In the genomic region with DNA sequence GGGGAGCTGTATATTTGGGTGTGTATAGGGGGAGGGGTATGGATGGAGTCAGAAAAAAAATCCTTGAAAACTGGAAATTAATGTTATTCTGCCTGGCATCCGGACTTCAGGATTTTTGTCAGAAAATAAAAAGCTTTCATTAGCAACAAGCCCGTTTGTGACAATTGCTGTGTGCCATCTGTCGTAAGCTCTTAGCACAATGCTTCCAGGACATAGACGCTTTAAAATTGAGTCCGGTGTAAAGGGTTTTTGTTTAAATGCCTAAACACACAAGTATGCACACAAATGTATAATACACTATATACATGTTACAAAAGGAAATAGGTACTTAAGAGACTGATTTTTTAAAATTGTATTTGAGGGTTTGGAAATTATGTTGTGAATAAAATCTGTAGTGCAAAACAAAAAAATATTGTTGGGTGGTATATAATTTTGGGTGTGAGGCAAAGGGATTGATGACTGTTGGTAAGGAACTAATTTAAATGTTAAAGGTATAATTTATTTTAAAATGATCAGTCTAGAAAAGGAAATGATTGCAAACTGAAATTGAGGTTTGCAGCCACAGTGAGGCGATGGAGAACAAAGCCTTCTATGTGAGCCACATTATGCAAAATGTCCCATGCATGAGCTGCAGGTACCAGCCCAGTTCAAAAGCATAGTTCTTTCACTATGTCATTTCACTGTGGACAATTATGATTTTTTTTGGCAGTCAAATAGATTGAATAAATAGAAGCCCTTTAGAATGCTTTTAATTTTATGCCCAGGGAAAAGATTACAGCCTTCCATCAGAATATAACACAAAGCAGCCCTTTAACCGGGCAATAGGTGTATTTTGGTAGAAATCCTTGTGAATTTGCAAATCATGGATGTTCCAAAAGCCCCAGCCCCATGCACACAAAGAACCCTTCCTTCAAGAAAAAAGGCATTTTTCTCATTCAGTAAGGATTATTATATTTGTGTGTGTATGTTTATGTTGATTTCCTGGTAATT, we compare ENCODE assay signal across 8 cellular contexts. TPM values are rescaled to one million over a fixed set of nuclear protein-coding genes. Genes with fewer than 3 reads are reported as not detected.
DNase-seq lines count a peak whose midpoint lies in the region; ATAC-seq and TF ChIP-seq lines count a peak whose summit lies in the region.

No MANE protein-coding gene starts in this region.

- H3K27me3 ChIP-seq in HL-60 (ENCODE audit: insufficient read depth, poor library complexity, severe bottlenecking) = peaks cover 27% of the 10 kb centered on the region

- POLR2A ChIA-PET in activated CD4-positive, alpha-beta memory T cell treated with anti-CD3 and anti-CD28 coated beads, Interleukin-2, amount 10 ng/mL, durations not matched to agents 7 days and 5 days (lab: Charles Lee) = no interaction called here

- DNase-seq in AG09319 (ENCODE audit: extremely low read depth, low read depth) (no peak), HL-60 (ENCODE audit: low read depth in 1 of 2, low spot score in 1 of 2) (no peak), NCI-H774 (lab: John Stamatoyannopoulos, UW) (peak; percentile 59), choroid plexus epithelial cell (ENCODE audit: low read depth) (peak; percentile 80), mesothelial cell of epicardium (ENCODE audit: low spot score in 2 of 2, unreplicated experiment in 2 of 2) (no peak), omental fat pad (ENCODE audit: low spot score) (no peak)
- DNase-seq in activated CD4-positive, alpha-beta memory T cell treated with anti-CD3 and anti-CD28 coated beads, Interleukin-2, amount 10 ng/mL, durations not matched to agents 7 days and 5 days = no peak

- peak; percentile 52 for TF ChIP-seq CTCF in AG09319 (IDR thresholded peaks at IDR 0.05; ENCODE audit: low read depth, low read length)
- TF ChIP-seq CTCF in GM12874 (IDR thresholded peaks at IDR 0.05; ENCODE audit: insufficient read depth, low read depth, low read length) = peak; percentile 27; the same call in 1 of the 2 replicates
- TF ChIP-seq CTCF in HL-60 (IDR thresholded peaks at IDR 0.05; ENCODE audit: insufficient read depth, low read length) = peak; percentile 28
- peak; percentile 83 for TF ChIP-seq CTCF in choroid plexus epithelial cell (conservative IDR thresholded peaks at IDR 0.05; ENCODE audit: low read depth, low read length)
- no peak for TF ChIP-seq CTCF in mesothelial cell of epicardium (IDR thresholded peaks at IDR 0.05; ENCODE audit: unreplicated experiment)
- TF ChIP-seq CTCF in omental fat pad (IDR thresholded peaks at IDR 0.05) = no peak

- H3K9me3 Mint-ChIP-seq in mesothelial cell of epicardium = no peaks in the 10 kb centered on the region
- H3K9me3 Mint-ChIP-seq in activated CD4-positive, alpha-beta memory T cell treated with anti-CD3 and anti-CD28 coated beads, Interleukin-2, amount 10 ng/mL, durations not matched to agents 7 days and 5 days = no peaks in the 10 kb centered on the region

- H3K36me3 Mint-ChIP-seq in mesothelial cell of epicardium = no peaks in the 10 kb centered on the region
- H3K36me3 Mint-ChIP-seq in activated CD4-positive, alpha-beta memory T cell treated with anti-CD3 and anti-CD28 coated beads, Interleukin-2, amount 10 ng/mL, durations not matched to agents 7 days and 5 days (ENCODE audit: low read depth) = no peaks in the 10 kb centered on the region

- CTCF ChIA-PET in activated CD4-positive, alpha-beta memory T cell treated with anti-CD3 and anti-CD28 coated beads, Interleukin-2, amount 10 ng/mL, durations not matched to agents 7 days and 5 days (lab: Charles Lee) = interaction anchor here (0.7 to 1.1 kb wide), 3 partner anchors 57 to 991 kb away, joined by 3 to 4 read pairs (median 4); no protein-coding TSS in a partner anchor

- peak overlapping the region; percentile 83 for H3K4me3 Mint-ChIP-seq in mesothelial cell of epicardium
- no peak overlapping the region for H3K4me3 Mint-ChIP-seq in activated CD4-positive, alpha-beta memory T cell treated with anti-CD3 and anti-CD28 coated beads, Interleukin-2, amount 10 ng/mL, durations not matched to agents 7 days and 5 days

- H3K4me1 Mint-ChIP-seq in mesothelial cell of epicardium = peaks cover 9% of the 10 kb centered on the region
- H3K4me1 Mint-ChIP-seq in activated CD4-positive, alpha-beta memory T cell treated with anti-CD3 and anti-CD28 coated beads, Interleukin-2, amount 10 ng/mL, durations not matched to agents 7 days and 5 days = peaks cover 15% of the 10 kb centered on the region

- no peak for ATAC-seq in omental fat pad (ENCODE audit: low FRiP score)

- no peak overlapping the region for H3K27ac ChIP-seq in HL-60 (replicated peaks)

- H3K4me3 ChIP-seq in HL-60 (replicated peaks; ENCODE audit: insufficient read depth, low read length) (no peak overlapping the region), choroid plexus epithelial cell (ENCODE audit: low read depth, low read length) (peak overlapping the region; percentile 72)

- H3K27ac Mint-ChIP-seq in mesothelial cell of epicardium = no peak overlapping the region
- H3K27ac Mint-ChIP-seq in activated CD4-positive, alpha-beta memory T cell treated with anti-CD3 and anti-CD28 coated beads, Interleukin-2, amount 10 ng/mL, durations not matched to agents 7 days and 5 days = no peak overlapping the region

- peaks cover 7% of the 10 kb centered on the region for H3K27me3 Mint-ChIP-seq in mesothelial cell of epicardium (ENCODE audit: low read depth)
- peaks cover 18% of the 10 kb centered on the region for H3K27me3 Mint-ChIP-seq in activated CD4-positive, alpha-beta memory T cell treated with anti-CD3 and anti-CD28 coated beads, Interleukin-2, amount 10 ng/mL, durations not matched to agents 7 days and 5 days

RNA-seq across cellular contexts. Expression of a gene that starts 1.5 kb away (rescaled TPM):
- total RNA-seq in mesothelial cell of epicardium (5.5 to 7.2 TPM (median 6.9 TPM) in 3 replicates), omental fat pad (10 to 100 TPM; 18.9 to 36.4 (median 25.3) TPM)
- total RNA-seq in activated CD4-positive, alpha-beta memory T cell treated with anti-CD3 and anti-CD28 coated beads, Interleukin-2, amount 10 ng/mL, durations not matched to agents 7 days and 5 days = not detected

Comparison
In these comparisons a context has a peak if more than half of its experiments do, and no peak if none do; other contexts are left out.
1. DNase-seq: peak in NCI-H774 (single experiment) and choroid plexus epithelial cell (single experiment); none in AG09319 (single experiment), HL-60 (0 of 2), mesothelial cell of epicardium (0 of 2), omental fat pad (single experiment) and activated CD4-positive, alpha-beta memory T cell treated with anti-CD3 and anti-CD28 coated beads, Interleukin-2, amount 10 ng/mL, durations not matched to agents 7 days and 5 days (single experiment).
2. CTCF ChIP-seq: peak in AG09319 (single experiment), GM12874 (single experiment), HL-60 (single experiment) and choroid plexus epithelial cell (single experiment); none in mesothelial cell of epicardium (single experiment) and omental fat pad (0 of 3).